ENCODE assay signal across 13 cellular contexts in genomic region chr2:237677951-237678481, GRCh38.
A peak's percentile ranks its signal among the peaks of the same experiment; 100 is the strongest.
DNase-seq lines count a peak whose midpoint lies in the region; FAIRE-seq and TF ChIP-seq lines count a peak whose summit lies in the region.
"Had no signal": no experiment of that assay in that cellular context is flagged by ENCODE, and none has a peak within 500 bp of the region (broad histone marks: within the 10 kb centered on the region; RNA-seq: fewer than 3 reads in every experiment).

No MANE protein-coding gene starts in this region.

- H3K4me1 ChIP-seq in neutrophil (ENCODE audit: control insufficient read depth in 1 of 2, insufficient read depth in 1 of 2, low read depth in 1 of 2, low read length in 1 of 2), result peaks cover 62 to 66% of the 10 kb centered on the region in 2 experiments

- no peak for TF ChIP-seq CTCF in AG10803 (conservative IDR thresholded peaks at IDR 0.05; ENCODE audit: low read length)
- no peak for TF ChIP-seq CTCF in neutrophil (IDR thresholded peaks at IDR 0.05)

- peak; percentile 74 for DNase-seq in AG10803 (ENCODE audit: low read depth)
- DNase-seq in OCI-M1 (lab: John Stamatoyannopoulos, UW), result peak; percentile 95
- peak; percentile 72 for DNase-seq in fibroblast of peridontal ligament (ENCODE audit: extremely low read depth)
- DNase-seq in SW480 (ENCODE audit: low spot score), result no peak
- no peak for DNase-seq in RCC 7860 (ENCODE audit: low spot score)
- no peak for DNase-seq in stimulated activated CD4-positive, alpha-beta T cell treated with anti-CD3 and anti-CD28 coated beads, Interleukin-12 subunit alpha, Interleukin-12 subunit beta, amount 100 ng/mL, for 4 hours
- DNase-seq in HK-2 (ENCODE audit: unreplicated experiment), result no peak
- DNase-seq: activated T-cell treated with anti-CD3 and anti-CD28 coated beads, Interleukin-2, amount 50 U/mL, for 48 hours; hypothalamus; NK-92 treated with Interleukin-12 subunit alpha and Interleukin-12 subunit beta, amount 100 ng/mL, for 24 hours; stimulated activated CD4-positive, alpha-beta T cell treated with anti-CD3 and anti-CD28 coated beads, Interleukin-2, amount 100 ng/mL, for 48 hours had no signal

- no peaks in the 10 kb centered on the region for H3K9me3 ChIP-seq in neutrophil

- H3K36me3 ChIP-seq in neutrophil, result no peaks in the 10 kb centered on the region

- H3K27ac ChIP-seq in neutrophil, result peak overlapping the region; percentile 99
- H3K27ac ChIP-seq: C4-2B had no signal

- H3K4me3 ChIP-seq in AG10803 (ENCODE audit: low read length) (no peak overlapping the region), neutrophil (ENCODE audit: low read depth in 1 of 2, low read length in 1 of 2) (peak overlapping the region; percentile 64 to 71)

- FAIRE-seq in RCC 7860 (lab: Jason Lieb, UNC), result no peak

- H3K27me3 ChIP-seq in neutrophil, result no peaks in the 10 kb centered on the region

Comparison
In these comparisons a context has a peak if more than half of its experiments do, and no peak if none do; other contexts are left out.
1. DNase-seq: peak in AG10803 (single experiment), OCI-M1 (single experiment) and fibroblast of peridontal ligament (single experiment); none in SW480 (single experiment), RCC 7860 (single experiment), stimulated activated CD4-positive, alpha-beta T cell treated with anti-CD3 and anti-CD28 coated beads, Interleukin-12 subunit alpha, Interleukin-12 subunit beta, amount 100 ng/mL, for 4 hours (single experiment) and HK-2 (single experiment).